23 cellular contexts compared by ENCODE assay signal in genomic region chr11:23181022-23181807, GRCh38.
"Had no signal": no experiment of that assay in that cellular context is flagged by ENCODE, and none has a peak within 500 bp of the region (broad histone marks: within the 10 kb centered on the region; RNA-seq: fewer than 3 reads in every experiment).

No MANE protein-coding gene starts in this region.

- H3K9me3 ChIP-seq: adrenal gland, left ventricle myocardium inferior, pancreas, right lobe of liver, testis, uterus had no signal

- H3K79me2 ChIP-seq: hepatocyte had no signal

- H3K27ac Mint-ChIP-seq: activated CD4-positive, alpha-beta T cell treated with anti-CD3 and anti-CD28 coated beads, Interleukin-2, amount 10 ng/mL, durations not matched to agents 7 days and 5 days; activated CD8-positive, alpha-beta T cell treated with anti-CD3 and anti-CD28 coated beads, Interleukin-2, amount 10 ng/mL, durations not matched to agents 7 days and 5 days; activated naive CD8-positive, alpha-beta T cell; naive thymus-derived CD8-positive, alpha-beta T cell; stimulated activated naive B cell treated with anti-CD40 and anti-IgM and Interleukin-4, amounts not matched to agents 10 μg/mL and 1 μg/mL and 100 μg/mL, for 72 hours; T-helper 2 cell treated with Interferon-gamma antibody and Interleukin-4, amounts not matched to agents 5 μg/mL and 100 μg/mL, for 36 hours had no signal

- H3K4me3 ChIP-seq: adrenal gland, hepatocyte, left ventricle myocardium inferior, pancreas, right lobe of liver, skin epidermis, testis, uterus had no signal

- H3K9me3 Mint-ChIP-seq: activated CD4-positive, alpha-beta T cell treated with anti-CD3 and anti-CD28 coated beads, Interleukin-2, amount 10 ng/mL, durations not matched to agents 7 days and 5 days had no signal

- H3K27ac ChIP-seq: adrenal gland, hepatocyte, left ventricle myocardium inferior, pancreas, right lobe of liver, skin epidermis, testis, uterus, WERI-Rb-1 had no signal

- H3K4me3 Mint-ChIP-seq: activated CD4-positive, alpha-beta T cell treated with anti-CD3 and anti-CD28 coated beads, Interleukin-2, amount 10 ng/mL, durations not matched to agents 7 days and 5 days; activated CD8-positive, alpha-beta T cell treated with anti-CD3 and anti-CD28 coated beads, Interleukin-2, amount 10 ng/mL, durations not matched to agents 7 days and 5 days; activated naive CD8-positive, alpha-beta T cell; naive thymus-derived CD8-positive, alpha-beta T cell; stimulated activated naive B cell treated with anti-CD40 and anti-IgM and Interleukin-4, amounts not matched to agents 10 μg/mL and 1 μg/mL and 100 μg/mL, for 72 hours; T-helper 2 cell treated with Interferon-gamma antibody and Interleukin-4, amounts not matched to agents 5 μg/mL and 100 μg/mL, for 36 hours had no signal

- H3K27me3 Mint-ChIP-seq: activated CD4-positive, alpha-beta T cell treated with anti-CD3 and anti-CD28 coated beads, Interleukin-2, amount 10 ng/mL, durations not matched to agents 7 days and 5 days; activated naive CD8-positive, alpha-beta T cell; naive thymus-derived CD8-positive, alpha-beta T cell; stimulated activated naive B cell treated with anti-CD40 and anti-IgM and Interleukin-4, amounts not matched to agents 10 μg/mL and 1 μg/mL and 100 μg/mL, for 72 hours had no signal

- H3K36me3 ChIP-seq: adrenal gland, left ventricle myocardium inferior, pancreas, right lobe of liver, uterus, WERI-Rb-1 had no signal

- H3K4me2 ChIP-seq: hepatocyte had no signal

- H3K4me1 Mint-ChIP-seq: activated CD4-positive, alpha-beta T cell treated with anti-CD3 and anti-CD28 coated beads, Interleukin-2, amount 10 ng/mL, durations not matched to agents 7 days and 5 days; stimulated activated naive B cell treated with anti-CD40 and anti-IgM and Interleukin-4, amounts not matched to agents 10 μg/mL and 1 μg/mL and 100 μg/mL, for 72 hours had no signal

- H3K36me3 Mint-ChIP-seq: stimulated activated naive B cell treated with anti-CD40 and anti-IgM and Interleukin-4, amounts not matched to agents 10 μg/mL and 1 μg/mL and 100 μg/mL, for 72 hours had no signal

- ATAC-seq: activated CD8-positive, alpha-beta T cell treated with anti-CD3 and anti-CD28 coated beads, Interleukin-2, amount 10 ng/mL, durations not matched to agents 7 days and 5 days; esophagus mucosa; naive thymus-derived CD8-positive, alpha-beta T cell; pancreas; right lobe of liver; stimulated activated naive B cell treated with anti-CD40 and anti-IgM and Interleukin-4, amounts not matched to agents 10 μg/mL and 1 μg/mL and 100 μg/mL, for 72 hours had no signal

- H2AFZ ChIP-seq: hepatocyte had no signal

- H3K27me3 ChIP-seq: adrenal gland, hepatocyte, pancreas, right lobe of liver, testis, uterus had no signal

- DNase-seq: activated CD4-positive, alpha-beta T cell treated with anti-CD3 and anti-CD28 coated beads, Interleukin-2, amount 10 ng/mL, durations not matched to agents 7 days and 5 days; activated CD4-positive, CD25-positive, alpha-beta regulatory T cell treated with anti-CD3 and anti-CD28 coated beads, Interleukin-2, amount 50 U/mL, for 72 hours; activated CD8-positive, alpha-beta T cell treated with anti-CD3 and anti-CD28 coated beads, Interleukin-2, amount 10 ng/mL, durations not matched to agents 7 days and 5 days; activated T-cell treated with anti-CD3 and anti-CD28 coated beads, Interleukin-2, amount 50 U/mL, for 1 hour; adrenal gland; central memory CD4-positive, alpha-beta T cell; dermis blood vessel endothelial cell; effector CD8-positive, alpha-beta T cell; foreskin melanocyte; left ventricle myocardium inferior; naive thymus-derived CD8-positive, alpha-beta T cell; pancreas; right lobe of liver; stimulated activated naive B cell treated with anti-CD40 and anti-IgM and Interleukin-4, amounts not matched to agents 10 μg/mL and 1 μg/mL and 100 μg/mL, for 72 hours; testis; trophoblast cell; uterus; WERI-Rb-1 had no signal

- H3K4me1 ChIP-seq: adrenal gland, left ventricle myocardium inferior, pancreas, right lobe of liver, testis, uterus had no signal
